In genomic region chr17:41794603-41794975, GRCh38 we compare ENCODE assay signal across 25 cellular contexts. TPM values are rescaled to one million over a fixed set of nuclear protein-coding genes. Genes with fewer than 3 reads are reported as not detected.
A peak's percentile ranks its signal among the peaks of the same experiment; 100 is the strongest.
DNase-seq lines count a peak whose midpoint lies in the region; ATAC-seq, FAIRE-seq and TF ChIP-seq lines count a peak whose summit lies in the region.
"Had no signal": no experiment of that assay in that cellular context is flagged by ENCODE, and none has a peak within 500 bp of the region (broad histone marks: within the 10 kb centered on the region; RNA-seq: fewer than 3 reads in every experiment).

No MANE protein-coding gene starts in this region.

- H3K27me3 ChIP-seq in heart left ventricle, result no peaks in the 10 kb centered on the region
- H3K27me3 ChIP-seq in K562 (ENCODE audit: control insufficient read depth in 2 of 2, insufficient read depth in 2 of 2, low read length in 2 of 2), result no peaks in the 10 kb centered on the region
- no peaks in the 10 kb centered on the region for H3K27me3 ChIP-seq in mesendoderm (ENCODE audit: insufficient read depth, low read length, poor library complexity)
- H3K27me3 ChIP-seq in uterus, result no peaks in the 10 kb centered on the region
- no peaks in the 10 kb centered on the region for H3K27me3 ChIP-seq in lower lobe of right lung (ENCODE audit: low read depth)
- H3K27me3 ChIP-seq: adrenal gland, left lung, neural progenitor cell, upper lobe of right lung had no signal

- no TSS peak for BruUV-seq in K562 (replicated peaks; lab: Mats Ljungman, UMichigan)

- no peaks in the 10 kb centered on the region for H3K9me1 ChIP-seq in K562 (ENCODE audit: control insufficient read depth, insufficient read depth, low read length)

- no peak overlapping the region for H4K5ac ChIP-seq in mesendoderm (ENCODE audit: low read length)

- H3K27ac Mint-ChIP-seq in activated naive CD4-positive, alpha-beta T cell treated with anti-CD3 and anti-CD28 coated beads, Interleukin-2, amount 50 U/mL, for 72 hours, result no peak overlapping the region
- H3K27ac Mint-ChIP-seq: activated B cell treated with CpG ODN at 0.5 μM for 24 hours; CD8-positive, alpha-beta memory T cell; neural progenitor cell had no signal

- H3K36me3 Mint-ChIP-seq in activated naive CD4-positive, alpha-beta T cell treated with anti-CD3 and anti-CD28 coated beads, Interleukin-2, amount 50 U/mL, for 72 hours, result no peaks in the 10 kb centered on the region
- H3K36me3 Mint-ChIP-seq: brain; CD8-positive, alpha-beta memory T cell; neural progenitor cell had no signal

- no peak overlapping the region for H2BK15ac ChIP-seq in mesendoderm (replicated peaks; ENCODE audit: low read depth)

- TF ChIP-seq CTCF in heart left ventricle (IDR thresholded peaks at IDR 0.05) (no peak), K562 (IDR thresholded peaks at IDR 0.05 in 2 of 3, conservative IDR thresholded peaks at IDR 0.05 in 1 of 3; ENCODE audit: insufficient read depth in 2 of 3, low read depth in 1 of 3, low read length in 3 of 3) (no peak), uterus (IDR thresholded peaks at IDR 0.05) (no peak), lower lobe of right lung (IDR thresholded peaks at IDR 0.05) (no peak)

- no peak for TF ChIP-seq RAD21 in K562 (CRISPR knock-in tag; conservative IDR thresholded peaks at IDR 0.05 in 1 of 2, IDR thresholded peaks at IDR 0.05 in 1 of 2)

- CTCF ChIA-PET in K562 (lab: Yijun Ruan, JAX; ENCODE audit: low intra/inter-chr PET ratio), result no interaction called here

- peak overlapping the region; percentile 86 for H2AFZ ChIP-seq in K562 (ENCODE audit: low read depth, low read length)

- no peak for TF ChIP-seq POLR2A in heart left ventricle (IDR thresholded peaks at IDR 0.05)
- TF ChIP-seq POLR2A in K562 (conservative IDR thresholded peaks at IDR 0.05), result no peak
- TF ChIP-seq POLR2A in uterus (IDR thresholded peaks at IDR 0.05), result no peak

- no peak overlapping the region for H2BK5ac ChIP-seq in mesendoderm (ENCODE audit: low read length)

- in situ Hi-C loops in K562 (cut with MboI), result no loop called here

- H3K56ac ChIP-seq in mesendoderm (ENCODE audit: low read length), result no peak overlapping the region

- no peak for DNase-seq in heart left ventricle
- no peak for DNase-seq in left ventricle myocardium superior
- DNase-seq in K562 (ENCODE audit: extremely low read depth in 1 of 4, low spot score in 3 of 4), result no peak
- no peak for DNase-seq in mesendoderm
- DNase-seq in uterus, result no peak
- no peak for DNase-seq in lower lobe of right lung
- no peak for DNase-seq in ureter (ENCODE audit: low spot score)
- DNase-seq in activated naive CD4-positive, alpha-beta T cell treated with anti-CD3 and anti-CD28 coated beads, Interleukin-2, amount 50 U/mL, for 72 hours (ENCODE audit: low spot score in 2 of 2), result no peak
- DNase-seq: activated B cell treated with CpG ODN at 0.5 μM for 24 hours; activated naive CD4-positive, alpha-beta T cell treated with Interleukin-2 at 50 U/mL for 16 hours; adrenal gland; CD8-positive, alpha-beta memory T cell; head of caudate nucleus; left lung; NCI-H1694; NCI-H2171; NCI-H510A; stimulated activated CD4-positive, alpha-beta T cell treated with anti-CD3 and anti-CD28 coated beads, Interleukin-12 subunit alpha, Interleukin-12 subunit beta, amount 100 ng/mL, for 4 hours; stimulated activated CD4-positive, alpha-beta T cell treated with anti-CD3 and anti-CD28 coated beads, Interleukin-4, amount 100 ng/mL, for 1 hour; upper lobe of right lung had no signal

- H3K9me3 ChIP-seq in heart left ventricle (no peaks in the 10 kb centered on the region), K562 (replicated peaks; ENCODE audit: control insufficient read depth, insufficient read depth, low read depth, low read length) (no peaks in the 10 kb centered on the region), uterus (no peaks in the 10 kb centered on the region), lower lobe of right lung (no peaks in the 10 kb centered on the region)
- H3K9me3 ChIP-seq: adrenal gland, left lung, upper lobe of right lung had no signal

- no peaks in the 10 kb centered on the region for H3K79me2 ChIP-seq in K562 (ENCODE audit: control insufficient read depth, insufficient read depth, low read length)
- no peaks in the 10 kb centered on the region for H3K79me2 ChIP-seq in mesendoderm (ENCODE audit: control insufficient read depth, insufficient read depth, low read length)
- H3K79me2 ChIP-seq: parathyroid adenoma had no signal

- H3K36me3 ChIP-seq in heart left ventricle, result no peaks in the 10 kb centered on the region
- no peaks in the 10 kb centered on the region for H3K36me3 ChIP-seq in K562 (ENCODE audit: control insufficient read depth, insufficient read depth, low read length)
- no peaks in the 10 kb centered on the region for H3K36me3 ChIP-seq in mesendoderm (ENCODE audit: control insufficient read depth, insufficient read depth, low read length)
- H3K36me3 ChIP-seq in uterus, result no peaks in the 10 kb centered on the region
- H3K36me3 ChIP-seq in lower lobe of right lung, result no peaks in the 10 kb centered on the region
- H3K36me3 ChIP-seq: adrenal gland, left lung, neural progenitor cell, upper lobe of right lung had no signal

- no peak overlapping the region for H3K23ac ChIP-seq in mesendoderm (ENCODE audit: low read length)

- no peaks in the 10 kb centered on the region for H4K20me1 ChIP-seq in K562 (replicated peaks; ENCODE audit: control insufficient read depth, insufficient read depth, low read length)

- POLR2A ChIA-PET in K562 (lab: Yijun Ruan, JAX), result interaction anchor here (0.6 to 4.3 kb wide), 7 partner anchors 8 to 105 kb away, joined by 3 to 17 read pairs (median 4); partner anchors contain the start of genes EIF1, JUP and KLHL11

- H3K4me1 ChIP-seq in heart left ventricle (peaks cover 10 to 36% (median 31%) of the 10 kb centered on the region in 12 donors), K562 (replicated peaks in 1 of 2; ENCODE audit: control insufficient read depth in 2 of 2, insufficient read depth in 2 of 2, low read length in 2 of 2) (peaks cover 44 to 55% of the 10 kb centered on the region in 2 experiments), mesendoderm (ENCODE audit: control insufficient read depth, low read depth, low read length) (peaks cover 13% of the 10 kb centered on the region), uterus (no peaks in the 10 kb centered on the region), lower lobe of right lung (peaks cover 24% of the 10 kb centered on the region)

- ATAC-seq in heart left ventricle (no peak), left ventricle myocardium superior (no peak), K562 (no peak), lower lobe of right lung (no peak)
- ATAC-seq in activated naive CD4-positive, alpha-beta T cell treated with anti-CD3 and anti-CD28 coated beads, Interleukin-2, amount 50 U/mL, for 72 hours, result no peak
- ATAC-seq: left lung, upper lobe of right lung had no signal

- peak overlapping the region; percentile 43 to 74; a peak in 2 of 4 replicates for H3K9ac ChIP-seq in K562 (ENCODE audit: insufficient read depth in 1 of 2, low read depth in 2 of 2, low read length in 2 of 2)
- peak overlapping the region; percentile 2 for H3K9ac ChIP-seq in mesendoderm (ENCODE audit: low read length)
- H3K9ac ChIP-seq: neural progenitor cell, parathyroid adenoma had no signal

- no peak overlapping the region for H3K4me3 ChIP-seq in heart left ventricle
- no peak overlapping the region for H3K4me3 ChIP-seq in K562
- H3K4me3 ChIP-seq in mesendoderm (ENCODE audit: low read length), result no peak overlapping the region
- no peak overlapping the region for H3K4me3 ChIP-seq in uterus
- H3K4me3 ChIP-seq in lower lobe of right lung, result no peak overlapping the region
- H3K4me3 ChIP-seq: adrenal gland, left lung, neural progenitor cell, upper lobe of right lung had no signal

- H3K4me2 ChIP-seq in K562 (ENCODE audit: insufficient read depth, low read length) (no peak overlapping the region), mesendoderm (ENCODE audit: low read length) (no peak overlapping the region)

- peak overlapping the region in 11 of 12 donors; percentile 74 to 98 (median 93) for H3K27ac ChIP-seq in heart left ventricle
- peak overlapping the region; percentile 24 for H3K27ac ChIP-seq in K562 (ENCODE audit: extremely low read depth, low read depth, low read length)
- peak overlapping the region; percentile 23 for H3K27ac ChIP-seq in mesendoderm (ENCODE audit: low read depth, low read length)
- peak overlapping the region; percentile 87 to 89 for H3K27ac ChIP-seq in uterus
- no peak overlapping the region for H3K27ac ChIP-seq in lower lobe of right lung
- H3K27ac ChIP-seq: left lung, neural progenitor cell, upper lobe of right lung had no signal

- no peak overlapping the region for H2BK120ac ChIP-seq in mesendoderm (ENCODE audit: low read depth, low read length)

- no peaks in the 10 kb centered on the region for H3K9me3 Mint-ChIP-seq in activated naive CD4-positive, alpha-beta T cell treated with anti-CD3 and anti-CD28 coated beads, Interleukin-2, amount 50 U/mL, for 72 hours
- H3K9me3 Mint-ChIP-seq: activated B cell treated with CpG ODN at 0.5 μM for 24 hours; brain; CD8-positive, alpha-beta memory T cell; neural progenitor cell had no signal

- no peaks in the 10 kb centered on the region for H3K79me1 ChIP-seq in mesendoderm (ENCODE audit: low read length)

- H3K4ac ChIP-seq in mesendoderm (ENCODE audit: low read depth, low read length), result no peak overlapping the region

- H3K18ac ChIP-seq in mesendoderm (ENCODE audit: low read length), result no peak overlapping the region

- intact Hi-C loops in heart left ventricle (cut with DNase I), result loop anchor here in 1 of 10 donors (5.0 kb wide), 1 partner anchor 47 kb away; no protein-coding TSS in a partner anchor
- intact Hi-C loops in left ventricle myocardium superior (cut with micrococcal nuclease), result no loop called here
- intact Hi-C loops in K562 (cut with micrococcal nuclease), result no loop called here
- intact Hi-C loops in uterus (cut with DNase I; ENCODE audit: low total_unique reads), result no loop called here
- intact Hi-C loops in lower lobe of right lung (cut with DNase I), result loop anchor here (10.0 kb wide), 1 partner anchor 60 kb away; the partner anchor contains the start of gene HAP1

- no peak overlapping the region for H2AK5ac ChIP-seq in mesendoderm (ENCODE audit: low read length)

- no peak for TF ChIP-seq EP300 in K562 (IDR thresholded peaks at IDR 0.05; ENCODE audit: low read length)

- FAIRE-seq in K562 (lab: Jason Lieb, UNC), result no peak
- FAIRE-seq: A204.1, H1 had no signal

- WGBS in heart left ventricle, 4 donors, result 89 to 97% (median 94%) methylated on average over 5 of the region's 5 CpGs
- WGBS in K562 (ENCODE audit: insufficient coverage, low coverage, missing lambda C conversion rate), result 76% methylated on average over 5 of the region's 5 CpGs
- WGBS in mesendoderm (ENCODE audit: extremely low coverage, insufficient coverage, low lambda C conversion rate), result no CpG with 5 or more reads among the region's 5 CpGs

- H4K8ac ChIP-seq in mesendoderm (ENCODE audit: low read depth, low read length), result no peak overlapping the region

RNA-seq across cellular contexts. Expression of gene JUP, which starts 8.1 kb away (rescaled TPM):
- total RNA-seq in heart left ventricle (100 to 1,000 TPM; 143 to 503 (median 166) TPM), left ventricle myocardium superior (217 TPM), K562 (2014; rRNA removed) (99.9 and 129 TPM in 2 replicates), K562 (2014; rRNA removed; fragmentation: Illumina TruSeq; extraction: Trizol) (14.3 and 17.9 TPM in 2 replicates), K562 (2015; rRNA removed; fragmentation: Illumina TruSeq; extraction: Trizol) (31.2 and 38.5 TPM in 2 replicates), K562 (2021) (166 and 177 TPM in 2 replicates), uterus (100 to 1,000 TPM in 1 of 4 donors, 10 to 100 TPM in 3; 49.1 to 110 (median 70.0) TPM), lower lobe of right lung (92.5 TPM), ureter (277 TPM)
- polyA plus RNA-seq in heart left ventricle (100 to 1,000 TPM in 1 of 2 donors, 10 to 100 TPM in 1; 94.6 to 148 TPM), K562 (2011; rRNA removed) (9.0 and 26.7 TPM in 2 replicates), K562 (2014; fragmentation: Illumina TruSeq; extraction: Trizol) (84.1 and 134 TPM in 2 replicates), K562 (2014; fragmentation: Nextera tagmentation; extraction: Ambion mirVana) (1 to 10 TPM; 6.4 to 8.2 TPM), K562 (2014; rRNA removed) (53.6 and 70.3 TPM in 2 replicates)
- 41.8 and 117 TPM in 2 replicates for total RNA-seq in K562 (2011; cell fraction: chromatin; rRNA removed; ENCODE audit: low replicate concordance)
- 67.9 and 82.9 TPM in 2 replicates for total RNA-seq in K562 (2011; cell fraction: nucleolus; rRNA removed)
- 49.6 and 59.9 TPM in 2 replicates for total RNA-seq in K562 (2011; cell fraction: nucleoplasm; rRNA removed)
- polyA plus RNA-seq in K562 (2011; cell fraction: cytosol; rRNA removed), result 23.4 and 65.3 TPM in 2 replicates
- 24.8 and 58.9 TPM in 2 replicates for polyA plus RNA-seq in K562 (2011; cell fraction: nucleus; rRNA removed)
- 132 and 195 TPM in 2 replicates for polyA plus RNA-seq in K562 (2012)
- 9.3 and 17.2 TPM in 2 replicates for polyA minus RNA-seq in K562 (2011; rRNA and poly(A)+ RNA removed)
- 88.8 and 101 TPM in 2 replicates for polyA minus RNA-seq in K562 (2011; cell fraction: cytosol; rRNA and poly(A)+ RNA removed)
- 20.8 and 31.1 TPM in 2 replicates for polyA minus RNA-seq in K562 (2011; cell fraction: nucleus; rRNA and poly(A)+ RNA removed)
- 101 TPM for polyA plus RNA-seq in mesendoderm (2013, experiment 1 of 2)
- polyA plus RNA-seq in mesendoderm (2013, experiment 2 of 2), result 98.0 TPM
- total RNA-seq in activated naive CD4-positive, alpha-beta T cell treated with anti-CD3 and anti-CD28 coated beads, Interleukin-2, amount 50 U/mL, for 72 hours, result under 1 TPM; 0.39 to 0.72 TPM
- polyA plus RNA-seq: CD8-positive, alpha-beta memory T cell had no signal

RNA-seq across cellular contexts. Expression of gene P3H4, which starts 17.2 kb away (rescaled TPM):
- total RNA-seq in heart left ventricle (10 to 100 TPM in 1 of 9 donors, 1 to 10 TPM in 8; 2.2 to 10.1 (median 5.3) TPM), left ventricle myocardium superior (7.0 TPM), K562 (2014; rRNA removed) (2.4 and 3.0 TPM in 2 replicates), K562 (2014; rRNA removed; fragmentation: Illumina TruSeq; extraction: Trizol) (0.26 and 0.69 TPM in 2 replicates), K562 (2015; rRNA removed; fragmentation: Illumina TruSeq; extraction: Trizol) (1.5 and 1.9 TPM in 2 replicates), K562 (2021) (1.9 and 2.4 TPM in 2 replicates), uterus (10 to 100 TPM in 3 of 4 donors, 1 to 10 TPM in 1; 10.0 to 67.0 (median 35.1) TPM), lower lobe of right lung (9.2 TPM), ureter (7.8 TPM)
- polyA plus RNA-seq in heart left ventricle (1 to 10 TPM; 4.2 to 9.4 TPM), K562 (2011; rRNA removed) (1.0 and 1.2 TPM in 2 replicates), K562 (2014; fragmentation: Illumina TruSeq; extraction: Trizol) (0.95 and 1.00 TPM in 2 replicates), K562 (2014; fragmentation: Nextera tagmentation; extraction: Ambion mirVana) (under 1 TPM; 0.10 to 0.39 TPM), K562 (2014; rRNA removed) (3.3 and 3.7 TPM in 2 replicates)
- 2.3 and 6.4 TPM in 2 replicates for total RNA-seq in K562 (2011; cell fraction: chromatin; rRNA removed; ENCODE audit: low replicate concordance)
- 5.1 and 7.0 TPM in 2 replicates for total RNA-seq in K562 (2011; cell fraction: nucleolus; rRNA removed)
- total RNA-seq in K562 (2011; cell fraction: nucleoplasm; rRNA removed), result 4.8 and 6.9 TPM in 2 replicates
- 1.4 and 2.5 TPM in 2 replicates for polyA plus RNA-seq in K562 (2011; cell fraction: cytosol; rRNA removed)
- polyA plus RNA-seq in K562 (2011; cell fraction: nucleus; rRNA removed), result 0.88 and 1.4 TPM in 2 replicates
- 2.6 and 3.4 TPM in 2 replicates for polyA plus RNA-seq in K562 (2012)
- 0.57 and 1.1 TPM in 2 replicates for polyA minus RNA-seq in K562 (2011; rRNA and poly(A)+ RNA removed)
- 1.8 and 2.3 TPM in 2 replicates for polyA minus RNA-seq in K562 (2011; cell fraction: cytosol; rRNA and poly(A)+ RNA removed)
- 1.6 and 2.0 TPM in 2 replicates for polyA minus RNA-seq in K562 (2011; cell fraction: nucleus; rRNA and poly(A)+ RNA removed)
- 16.0 TPM for polyA plus RNA-seq in mesendoderm (2013, experiment 1 of 2)
- 15.3 TPM for polyA plus RNA-seq in mesendoderm (2013, experiment 2 of 2)
- total RNA-seq in activated naive CD4-positive, alpha-beta T cell treated with anti-CD3 and anti-CD28 coated beads, Interleukin-2, amount 50 U/mL, for 72 hours, result 1 to 10 TPM; 1.1 to 1.8 TPM

RNA-seq across cellular contexts. Expression of gene FKBP10, which starts 18.2 kb away (rescaled TPM):
- 10 to 100 TPM in 5 of 9 donors, 1 to 10 TPM in 4; 6.5 to 40.4 (median 12.5) TPM for total RNA-seq in heart left ventricle
- 10 to 100 TPM; 11.4 to 25.2 TPM for polyA plus RNA-seq in heart left ventricle
- total RNA-seq in left ventricle myocardium superior, result 10.2 TPM
- 17.5 and 38.2 TPM in 2 replicates for total RNA-seq in K562 (2011; cell fraction: chromatin; rRNA removed; ENCODE audit: low replicate concordance)
- total RNA-seq in K562 (2011; cell fraction: nucleolus; rRNA removed), result 21.8 and 23.9 TPM in 2 replicates
- 14.6 and 17.6 TPM in 2 replicates for total RNA-seq in K562 (2011; cell fraction: nucleoplasm; rRNA removed)
- 1.3 and 1.6 TPM in 2 replicates for total RNA-seq in K562 (2014; rRNA removed)
- 0.57 and 0.76 TPM in 2 replicates for total RNA-seq in K562 (2014; rRNA removed; fragmentation: Illumina TruSeq; extraction: Trizol)
- 0.72 and 0.94 TPM in 2 replicates for total RNA-seq in K562 (2015; rRNA removed; fragmentation: Illumina TruSeq; extraction: Trizol)
- 2.6 and 3.0 TPM in 2 replicates for total RNA-seq in K562 (2021)
- 1.5 and 7.1 TPM in 2 replicates for polyA plus RNA-seq in K562 (2011; rRNA removed)
- 4.0 and 4.6 TPM in 2 replicates for polyA plus RNA-seq in K562 (2011; cell fraction: cytosol; rRNA removed)
- 28.3 and 44.3 TPM in 2 replicates for polyA plus RNA-seq in K562 (2011; cell fraction: nucleus; rRNA removed)
- polyA plus RNA-seq in K562 (2012), result 2.7 and 3.1 TPM in 2 replicates
- 2.0 and 2.7 TPM in 2 replicates for polyA plus RNA-seq in K562 (2014; fragmentation: Illumina TruSeq; extraction: Trizol)
- polyA plus RNA-seq in K562 (2014; fragmentation: Nextera tagmentation; extraction: Ambion mirVana), result under 1 TPM in 1 of 2 experiments, not detected in 1; 0.03 TPM
- 2.5 and 6.5 TPM in 2 replicates for polyA plus RNA-seq in K562 (2014; rRNA removed)
- 0.63 and 1.1 TPM in 2 replicates for polyA minus RNA-seq in K562 (2011; rRNA and poly(A)+ RNA removed)
- polyA minus RNA-seq in K562 (2011; cell fraction: cytosol; rRNA and poly(A)+ RNA removed), result 1.6 and 4.7 TPM in 2 replicates
- polyA minus RNA-seq in K562 (2011; cell fraction: nucleus; rRNA and poly(A)+ RNA removed), result 2.6 and 5.1 TPM in 2 replicates
- polyA plus RNA-seq in mesendoderm (2013, experiment 1 of 2), result 113 TPM
- polyA plus RNA-seq in mesendoderm (2013, experiment 2 of 2), result 114 TPM
- 100 to 1,000 TPM in 2 of 4 donors, 10 to 100 TPM in 2; 22.9 to 226 (median 89.5) TPM for total RNA-seq in uterus
- total RNA-seq in lower lobe of right lung, result 27.4 TPM
- total RNA-seq in ureter, result 42.0 TPM
- total RNA-seq in activated naive CD4-positive, alpha-beta T cell treated with anti-CD3 and anti-CD28 coated beads, Interleukin-2, amount 50 U/mL, for 72 hours, result under 1 TPM in 1 of 2 donors, not detected in 1; 0.47 TPM
- polyA plus RNA-seq: CD8-positive, alpha-beta memory T cell had no signal

RNA-seq across cellular contexts. Expression of gene NT5C3B, which starts 41.4 kb away (rescaled TPM):
- total RNA-seq in heart left ventricle (10 to 100 TPM; 16.0 to 26.7 (median 24.1) TPM), left ventricle myocardium superior (19.3 TPM), K562 (2014; rRNA removed) (91.7 and 116 TPM in 2 replicates), K562 (2014; rRNA removed; fragmentation: Illumina TruSeq; extraction: Trizol) (85.0 and 90.4 TPM in 2 replicates), K562 (2015; rRNA removed; fragmentation: Illumina TruSeq; extraction: Trizol) (72.2 and 74.5 TPM in 2 replicates), K562 (2021) (80.6 and 82.6 TPM in 2 replicates), uterus (10 to 100 TPM; 32.5 to 77.9 (median 68.1) TPM), lower lobe of right lung (32.0 TPM), ureter (36.3 TPM)
- polyA plus RNA-seq in heart left ventricle (10 to 100 TPM; 30.0 to 50.9 TPM), K562 (2011; rRNA removed) (89.5 and 166 TPM in 2 replicates), K562 (2014; fragmentation: Illumina TruSeq; extraction: Trizol) (119 and 127 TPM in 2 replicates), K562 (2014; fragmentation: Nextera tagmentation; extraction: Ambion mirVana) (10 to 100 TPM in 1 of 2 experiments, 1 to 10 TPM in 1; 2.0 to 10.8 TPM), K562 (2014; rRNA removed) (96.7 and 98.3 TPM in 2 replicates)
- total RNA-seq in K562 (2011; cell fraction: chromatin; rRNA removed; ENCODE audit: low replicate concordance), result 92.4 and 177 TPM in 2 replicates
- total RNA-seq in K562 (2011; cell fraction: nucleolus; rRNA removed), result 104 and 115 TPM in 2 replicates
- 81.6 and 114 TPM in 2 replicates for total RNA-seq in K562 (2011; cell fraction: nucleoplasm; rRNA removed)
- 96.2 and 122 TPM in 2 replicates for polyA plus RNA-seq in K562 (2011; cell fraction: cytosol; rRNA removed)
- polyA plus RNA-seq in K562 (2011; cell fraction: nucleus; rRNA removed), result 125 and 160 TPM in 2 replicates
- polyA plus RNA-seq in K562 (2012), result 75.6 and 85.4 TPM in 2 replicates
- polyA minus RNA-seq in K562 (2011; rRNA and poly(A)+ RNA removed), result 76.2 and 124 TPM in 2 replicates
- polyA minus RNA-seq in K562 (2011; cell fraction: cytosol; rRNA and poly(A)+ RNA removed), result 30.3 and 44.0 TPM in 2 replicates
- 28.5 and 42.4 TPM in 2 replicates for polyA minus RNA-seq in K562 (2011; cell fraction: nucleus; rRNA and poly(A)+ RNA removed)
- polyA plus RNA-seq in mesendoderm (2013, experiment 1 of 2), result 57.5 TPM
- 59.6 TPM for polyA plus RNA-seq in mesendoderm (2013, experiment 2 of 2)
- 10 to 100 TPM; 52.4 to 62.1 TPM for total RNA-seq in activated naive CD4-positive, alpha-beta T cell treated with anti-CD3 and anti-CD28 coated beads, Interleukin-2, amount 50 U/mL, for 72 hours

RNA-seq across cellular contexts. Expression of gene KLHL10, which starts 43.0 kb away (rescaled TPM):
- under 1 TPM in 1 of 9 donors, not detected in 8; 0.10 TPM for total RNA-seq in heart left ventricle
- under 1 TPM in 1 of 2 donors, not detected in 1; 0.08 TPM for polyA plus RNA-seq in heart left ventricle
- total RNA-seq in left ventricle myocardium superior, result 0.12 TPM
- 0.67 and 1.6 TPM in 2 replicates for total RNA-seq in K562 (2011; cell fraction: chromatin; rRNA removed; ENCODE audit: low replicate concordance)
- 0.33 and 0.39 TPM in 2 replicates for total RNA-seq in K562 (2011; cell fraction: nucleolus; rRNA removed)
- total RNA-seq in K562 (2011; cell fraction: nucleoplasm; rRNA removed), result 0.76 and 1.2 TPM in 2 replicates
- total RNA-seq in K562 (2014; rRNA removed), result not detected in 2 replicates
- not detected in 2 replicates for total RNA-seq in K562 (2014; rRNA removed; fragmentation: Illumina TruSeq; extraction: Trizol)
- total RNA-seq in K562 (2015; rRNA removed; fragmentation: Illumina TruSeq; extraction: Trizol), result not detected in 2 replicates
- total RNA-seq in K562 (2021), result not detected in 2 replicates
- polyA plus RNA-seq in K562 (2011; rRNA removed), result 0.30 and 0.56 TPM in 2 replicates
- polyA plus RNA-seq in K562 (2011; cell fraction: cytosol; rRNA removed), result 0.13 and 0.21 TPM in 2 replicates
- polyA plus RNA-seq in K562 (2011; cell fraction: nucleus; rRNA removed), result 0.72 and 1.1 TPM in 2 replicates
- 0.09 and 0.11 TPM in 2 replicates for polyA plus RNA-seq in K562 (2012)
- 0.07 TPM in 1 of 2 replicates, not detected in the other for polyA plus RNA-seq in K562 (2014; fragmentation: Illumina TruSeq; extraction: Trizol)
- under 1 TPM; 0.06 to 0.17 TPM for polyA plus RNA-seq in K562 (2014; fragmentation: Nextera tagmentation; extraction: Ambion mirVana)
- not detected in 2 replicates for polyA plus RNA-seq in K562 (2014; rRNA removed)
- polyA minus RNA-seq in K562 (2011; rRNA and poly(A)+ RNA removed), result 0.14 and 0.24 TPM in 2 replicates
- not detected in 2 replicates for polyA minus RNA-seq in K562 (2011; cell fraction: cytosol; rRNA and poly(A)+ RNA removed)
- not detected in 2 replicates for polyA minus RNA-seq in K562 (2011; cell fraction: nucleus; rRNA and poly(A)+ RNA removed)
- 0.18 TPM for polyA plus RNA-seq in mesendoderm (2013, experiment 1 of 2)
- 0.13 TPM for polyA plus RNA-seq in mesendoderm (2013, experiment 2 of 2)
- 1 to 10 TPM in 1 of 4 donors, under 1 TPM in 1, not detected in 2; 0.70 to 1.2 TPM for total RNA-seq in uterus
- 0.50 TPM for total RNA-seq in lower lobe of right lung
- total RNA-seq in ureter, result 0.44 TPM
- under 1 TPM; 0.12 to 0.14 TPM for total RNA-seq in activated naive CD4-positive, alpha-beta T cell treated with anti-CD3 and anti-CD28 coated beads, Interleukin-2, amount 50 U/mL, for 72 hours
- total RNA-seq: activated B cell treated with CpG ODN at 0.5 μM for 24 hours; CD8-positive, alpha-beta memory T cell; left lung had no signal

Comparison
In these comparisons a context has a peak if more than half of its experiments do, and no peak if none do; other contexts are left out.
1. RNA of gene JUP, which starts 8.1 kb away (total RNA-seq): 277 TPM in ureter (single experiment), 217 TPM in left ventricle myocardium superior (single experiment), 143 to 503 TPM in heart left ventricle, 14.3 to 177 TPM in K562, 92.5 TPM in lower lobe of right lung (single experiment) and 49.1 to 110 TPM in uterus; 0.39 to 0.72 TPM in activated naive CD4-positive, alpha-beta T cell treated with anti-CD3 and anti-CD28 coated beads, Interleukin-2, amount 50 U/mL, for 72 hours; every median in the first group is over 4 times any median in the second.